In genomic region chr17:29577778-29578211, GRCh38 we compare ENCODE assay signal across 1 cellular context.
TF ChIP-seq lines count a peak whose summit lies in the region.

No MANE protein-coding gene starts in this region.

TF ChIP-seq in HEK293, 187 proteins besides CTCF, POLR2A, EP300 and RAD21:
- TF ChIP-seq, protein P1, sequence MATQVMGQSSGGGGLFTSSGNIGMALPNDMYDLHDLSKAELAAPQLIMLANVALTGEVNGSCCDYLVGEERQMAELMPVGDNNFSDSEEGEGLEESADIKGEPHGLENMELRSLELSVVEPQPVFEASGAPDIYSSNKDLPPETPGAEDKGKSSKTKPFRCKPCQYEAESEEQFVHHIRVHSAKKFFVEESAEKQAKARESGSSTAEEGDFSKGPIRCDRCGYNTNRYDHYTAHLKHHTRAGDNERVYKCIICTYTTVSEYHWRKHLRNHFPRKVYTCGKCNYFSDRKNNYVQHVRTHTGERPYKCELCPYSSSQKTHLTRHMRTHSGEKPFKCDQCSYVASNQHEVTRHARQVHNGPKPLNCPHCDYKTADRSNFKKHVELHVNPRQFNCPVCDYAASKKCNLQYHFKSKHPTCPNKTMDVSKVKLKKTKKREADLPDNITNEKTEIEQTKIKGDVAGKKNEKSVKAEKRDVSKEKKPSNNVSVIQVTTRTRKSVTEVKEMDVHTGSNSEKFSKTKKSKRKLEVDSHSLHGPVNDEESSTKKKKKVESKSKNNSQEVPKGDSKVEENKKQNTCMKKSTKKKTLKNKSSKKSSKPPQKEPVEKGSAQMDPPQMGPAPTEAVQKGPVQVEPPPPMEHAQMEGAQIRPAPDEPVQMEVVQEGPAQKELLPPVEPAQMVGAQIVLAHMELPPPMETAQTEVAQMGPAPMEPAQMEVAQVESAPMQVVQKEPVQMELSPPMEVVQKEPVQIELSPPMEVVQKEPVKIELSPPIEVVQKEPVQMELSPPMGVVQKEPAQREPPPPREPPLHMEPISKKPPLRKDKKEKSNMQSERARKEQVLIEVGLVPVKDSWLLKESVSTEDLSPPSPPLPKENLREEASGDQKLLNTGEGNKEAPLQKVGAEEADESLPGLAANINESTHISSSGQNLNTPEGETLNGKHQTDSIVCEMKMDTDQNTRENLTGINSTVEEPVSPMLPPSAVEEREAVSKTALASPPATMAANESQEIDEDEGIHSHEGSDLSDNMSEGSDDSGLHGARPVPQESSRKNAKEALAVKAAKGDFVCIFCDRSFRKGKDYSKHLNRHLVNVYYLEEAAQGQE (tag by site-specific recombination; IDR thresholded peaks at IDR 0.05) = no peak
- TF ChIP-seq SCRT2 (tag by site-specific recombination; IDR thresholded peaks at IDR 0.05) (no peak), ZNF341 (tag by site-specific recombination; IDR thresholded peaks at IDR 0.05; ENCODE audit: low read depth) (peak; percentile 76), ZNF221 (tag by site-specific recombination; IDR thresholded peaks at IDR 0.05; ENCODE audit: borderline replicate concordance) (no peak), ZFHX2 (tag by site-specific recombination; conservative IDR thresholded peaks at IDR 0.05) (peak; percentile 30; the same call in 1 of the 2 replicates)
